In the genomic region with DNA sequence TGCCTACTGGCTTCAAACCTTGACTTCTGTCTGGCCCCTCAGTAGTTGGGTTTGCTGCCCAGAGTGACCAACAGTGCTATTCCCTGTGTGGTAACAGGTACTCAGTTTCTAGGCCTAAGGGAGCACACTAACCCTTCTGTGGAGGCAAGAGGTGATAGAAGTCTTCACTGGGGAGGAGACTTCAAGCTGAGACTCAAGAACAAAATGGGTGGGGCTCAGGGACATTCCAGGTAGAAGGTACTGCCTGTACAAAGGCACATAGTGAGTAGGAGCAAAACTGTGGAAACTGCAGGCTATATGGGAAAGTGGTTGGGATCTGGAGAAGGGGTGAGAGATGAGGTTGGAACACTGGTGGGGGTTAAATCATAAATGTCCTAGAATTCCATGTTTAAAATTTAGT, we compare ENCODE assay signal across 17 cellular contexts. TPM values are rescaled to one million over a fixed set of nuclear protein-coding genes. Genes with fewer than 3 reads are reported as not detected.
DNase-seq lines count a peak whose midpoint lies in the region; ATAC-seq and TF ChIP-seq lines count a peak whose summit lies in the region.
"Had no signal": no experiment of that assay in that cellular context is flagged by ENCODE, and none has a peak within 500 bp of the region (broad histone marks: within the 10 kb centered on the region; RNA-seq: fewer than 3 reads in every experiment).

No MANE protein-coding gene starts in this region.

- intact Hi-C loops in mammary epithelial cell (cut with micrococcal nuclease) = no loop called here
- intact Hi-C loops in right cardiac atrium (cut with DNase I) = no loop called here

- H2AFZ ChIP-seq in mammary epithelial cell (ENCODE audit: low read depth, low read length) = peak overlapping the region; percentile 35

- no peaks in the 10 kb centered on the region for H3K36me3 ChIP-seq in mammary epithelial cell (ENCODE audit: insufficient read depth, low read length)
- H3K36me3 ChIP-seq: Peyer's patch had no signal

- H3K4me3 Mint-ChIP-seq in stimulated activated naive CD8-positive, alpha-beta T cell treated with anti-CD3 and anti-CD28 coated beads, Interleukin-15, Interleukin-2, amounts not matched to agents 100 ng/mL and 50 ng/mL, for 24 hours = peak overlapping the region; percentile 1
- no peak overlapping the region for H3K4me3 Mint-ChIP-seq in stimulated activated naive CD8-positive, alpha-beta T cell treated with anti-CD3 and anti-CD28 coated beads, Interleukin-15, amount 100 ng/mL, for 72 hours
- peak overlapping the region; percentile 62 for H3K4me3 Mint-ChIP-seq in neural crest cell
- H3K4me3 Mint-ChIP-seq: B cell, H9 had no signal

- H3K79me2 ChIP-seq in mammary epithelial cell (ENCODE audit: insufficient read depth, low read length) = peaks cover 23% of the 10 kb centered on the region

- H3K27ac ChIP-seq in mammary epithelial cell (ENCODE audit: insufficient read depth, low read depth, low read length) (peak overlapping the region; percentile 3), right cardiac atrium (ENCODE audit: low read length) (no peak overlapping the region)
- H3K27ac ChIP-seq: Peyer's patch had no signal

- peaks cover 14% of the 10 kb centered on the region for H3K4me1 ChIP-seq in mammary epithelial cell (ENCODE audit: insufficient read depth, low read length)
- H3K4me1 ChIP-seq in right cardiac atrium (ENCODE audit: control insufficient read depth, insufficient read depth, low read length) = peaks cover 2% of the 10 kb centered on the region

- CTCF ChIA-PET in mammary epithelial cell (lab: Charles Lee; ENCODE audit: low non-redundant PET) = no interaction called here

- H3K4me3 ChIP-seq in mammary epithelial cell (replicated peaks in 1 of 3; ENCODE audit: insufficient read depth in 1 of 3, low read depth in 2 of 3, low read length in 3 of 3) = no peak overlapping the region
- no peak overlapping the region for H3K4me3 ChIP-seq in right cardiac atrium (ENCODE audit: low read length)
- no peak overlapping the region for H3K4me3 ChIP-seq in foreskin fibroblast (ENCODE audit: low read depth in 1 of 2, low read length in 2 of 2)
- H3K4me3 ChIP-seq: MG63, Peyer's patch had no signal

- H3K9me3 ChIP-seq in mammary epithelial cell (replicated peaks; ENCODE audit: insufficient read depth, low read length) (no peaks in the 10 kb centered on the region), right cardiac atrium (ENCODE audit: control insufficient read depth, low read length) (no peaks in the 10 kb centered on the region)
- H3K9me3 ChIP-seq: MG63, Peyer's patch had no signal

- H3K27me3 ChIP-seq in mammary epithelial cell (ENCODE audit: insufficient read depth, low read length) (no peaks in the 10 kb centered on the region), right cardiac atrium (ENCODE audit: control insufficient read depth, insufficient read depth) (no peaks in the 10 kb centered on the region)
- H3K27me3 ChIP-seq: MG63, Peyer's patch had no signal

- peak overlapping the region; percentile 13 for H3K27ac Mint-ChIP-seq in stimulated activated naive CD8-positive, alpha-beta T cell treated with anti-CD3 and anti-CD28 coated beads, Interleukin-15, Interleukin-2, amounts not matched to agents 100 ng/mL and 50 ng/mL, for 24 hours
- no peak overlapping the region for H3K27ac Mint-ChIP-seq in stimulated activated naive CD8-positive, alpha-beta T cell treated with anti-CD3 and anti-CD28 coated beads, Interleukin-15, amount 100 ng/mL, for 72 hours
- no peak overlapping the region for H3K27ac Mint-ChIP-seq in neural crest cell (ENCODE audit: unreplicated experiment)
- H3K27ac Mint-ChIP-seq: B cell, H9 had no signal

- peaks cover 8% of the 10 kb centered on the region for H3K36me3 Mint-ChIP-seq in stimulated activated naive CD8-positive, alpha-beta T cell treated with anti-CD3 and anti-CD28 coated beads, Interleukin-15, Interleukin-2, amounts not matched to agents 100 ng/mL and 50 ng/mL, for 24 hours (ENCODE audit: low read depth)
- peaks cover 2% of the 10 kb centered on the region for H3K36me3 Mint-ChIP-seq in neural crest cell (ENCODE audit: low read depth)

- peaks cover 6% of the 10 kb centered on the region for H3K9me3 Mint-ChIP-seq in stimulated activated naive CD8-positive, alpha-beta T cell treated with anti-CD3 and anti-CD28 coated beads, Interleukin-15, Interleukin-2, amounts not matched to agents 100 ng/mL and 50 ng/mL, for 24 hours
- peaks cover 12 to 14% of the 10 kb centered on the region in 2 donors for H3K9me3 Mint-ChIP-seq in stimulated activated naive CD8-positive, alpha-beta T cell treated with anti-CD3 and anti-CD28 coated beads, Interleukin-15, amount 100 ng/mL, for 72 hours
- H3K9me3 Mint-ChIP-seq in neural crest cell = peaks cover 2% of the 10 kb centered on the region
- H3K9me3 Mint-ChIP-seq: H9 had no signal

- ATAC-seq in stimulated activated naive CD8-positive, alpha-beta T cell treated with anti-CD3 and anti-CD28 coated beads, Interleukin-15, amount 100 ng/mL, for 72 hours = no peak
- no peak for ATAC-seq in right cardiac atrium

- BruUV-seq in mammary epithelial cell (replicated peaks; lab: Mats Ljungman, UMichigan) = no TSS peak

- no peaks in the 10 kb centered on the region for H4K20me1 ChIP-seq in mammary epithelial cell (ENCODE audit: insufficient read depth, low read length)

- H3K27me3 Mint-ChIP-seq in stimulated activated naive CD8-positive, alpha-beta T cell treated with anti-CD3 and anti-CD28 coated beads, Interleukin-15, Interleukin-2, amounts not matched to agents 100 ng/mL and 50 ng/mL, for 24 hours = no peaks in the 10 kb centered on the region
- H3K27me3 Mint-ChIP-seq in stimulated activated naive CD8-positive, alpha-beta T cell treated with anti-CD3 and anti-CD28 coated beads, Interleukin-15, amount 100 ng/mL, for 72 hours = no peaks in the 10 kb centered on the region
- H3K27me3 Mint-ChIP-seq in neural crest cell (ENCODE audit: low read depth) = peaks cover 4% of the 10 kb centered on the region
- H3K27me3 Mint-ChIP-seq: B cell; CD4-positive, alpha-beta memory T cell had no signal

- dilution Hi-C loops in mammary epithelial cell (cut with HindIII; ENCODE audit: low sequenced_read_pairs) = no loop called here

- TF ChIP-seq CTCF in mammary epithelial cell (conservative IDR thresholded peaks at IDR 0.05 in 1 of 2, IDR thresholded peaks at IDR 0.05 in 1 of 2; ENCODE audit: extremely low read depth in 1 of 2, insufficient read depth in 1 of 2, low read depth in 1 of 2, low read length in 2 of 2) = no peak
- no peak for TF ChIP-seq CTCF in neural crest cell (conservative IDR thresholded peaks at IDR 0.05)
- no peak for TF ChIP-seq CTCF in foreskin fibroblast (IDR thresholded peaks at IDR 0.05; ENCODE audit: low read depth, low read length)

- in situ Hi-C loops in mammary epithelial cell (cut with MboI; ENCODE audit: low sequenced_read_pairs in 2 of 2) = no loop called here

- DNase-seq in stimulated activated naive CD8-positive, alpha-beta T cell treated with anti-CD3 and anti-CD28 coated beads, Interleukin-15, amount 100 ng/mL, for 72 hours = no peak
- DNase-seq in mammary epithelial cell (peak; percentile 53), neural crest cell (ENCODE audit: low read depth, low spot score) (no peak), right cardiac atrium (no peak), foreskin fibroblast (no peak)
- DNase-seq in stimulated activated naive CD4-positive, alpha-beta T cell treated with Interleukin-2 at 50 U/mL for 16 hours (lab: John Stamatoyannopoulos, UW) = no peak
- DNase-seq: CD4-positive, alpha-beta memory T cell; H9; MG63; NCI-H1092; NCI-H146; NCI-H2081; NCI-H524; Right ventricle myocardium superior had no signal

- no peak overlapping the region for H3K9ac ChIP-seq in mammary epithelial cell (ENCODE audit: insufficient read depth, low read length)

- H3K4me1 Mint-ChIP-seq in stimulated activated naive CD8-positive, alpha-beta T cell treated with anti-CD3 and anti-CD28 coated beads, Interleukin-15, Interleukin-2, amounts not matched to agents 100 ng/mL and 50 ng/mL, for 24 hours (ENCODE audit: low read depth) = peaks cover 16% of the 10 kb centered on the region
- peaks cover 13% of the 10 kb centered on the region for H3K4me1 Mint-ChIP-seq in stimulated activated naive CD8-positive, alpha-beta T cell treated with anti-CD3 and anti-CD28 coated beads, Interleukin-15, amount 100 ng/mL, for 72 hours
- H3K4me1 Mint-ChIP-seq in neural crest cell = peaks cover 21% of the 10 kb centered on the region

- H3K4me2 ChIP-seq in mammary epithelial cell (ENCODE audit: insufficient read depth, low read depth, low read length) = no peak overlapping the region

RNA-seq across cellular contexts. Expression of a gene that starts 2.3 kb away (rescaled TPM):
- total RNA-seq in mammary epithelial cell = 10 to 100 TPM; 41.5 to 46.3 TPM
- 17.4 TPM for polyA plus RNA-seq in mammary epithelial cell
- polyA minus RNA-seq in mammary epithelial cell = 2.1 TPM
- total RNA-seq in neural crest cell = 77.8 and 82.1 TPM in 2 replicates
- total RNA-seq in right cardiac atrium = 10 to 100 TPM; 42.0 to 58.8 (median 44.4) TPM
- polyA plus RNA-seq in right cardiac atrium = 102 TPM

RNA-seq across cellular contexts. Expression of a gene that starts 11.8 kb away (rescaled TPM):
- total RNA-seq in mammary epithelial cell = 1 to 10 TPM; 1.2 to 2.9 TPM
- polyA plus RNA-seq in mammary epithelial cell = 2.4 TPM
- polyA minus RNA-seq in mammary epithelial cell = 0.83 TPM
- 5.6 and 7.4 TPM in 2 replicates for total RNA-seq in neural crest cell
- total RNA-seq in right cardiac atrium = 1 to 10 TPM; 3.4 to 4.0 (median 3.8) TPM
- 6.0 TPM for polyA plus RNA-seq in right cardiac atrium

Comparison
In these comparisons a context has a peak if more than half of its experiments do, and no peak if none do; other contexts are left out.
1. H3K4me3 Mint-ChIP-seq: peak in stimulated activated naive CD8-positive, alpha-beta T cell treated with anti-CD3 and anti-CD28 coated beads, Interleukin-15, Interleukin-2, amounts not matched to agents 100 ng/mL and 50 ng/mL, for 24 hours (single experiment) and neural crest cell (single experiment); none in stimulated activated naive CD8-positive, alpha-beta T cell treated with anti-CD3 and anti-CD28 coated beads, Interleukin-15, amount 100 ng/mL, for 72 hours (0 of 2).